8 cellular contexts compared by ENCODE assay signal in genomic region chr11:72037554-72038311, GRCh38. TPM values are rescaled to one million over a fixed set of nuclear protein-coding genes. Genes with fewer than 3 reads are reported as not detected.
DNase-seq lines count a peak whose midpoint lies in the region; ATAC-seq and TF ChIP-seq lines count a peak whose summit lies in the region.

No MANE protein-coding gene starts in this region.

- H4K20me1 ChIP-seq in smooth muscle cell (ENCODE audit: low read depth) = peaks cover 55% of the 10 kb centered on the region

- H3K4me3 ChIP-seq in HUES48 (ENCODE audit: low read depth, low read length) = no peak overlapping the region
- H3K4me3 ChIP-seq in RWPE2 (ENCODE audit: severe bottlenecking) = no peak overlapping the region
- peak overlapping the region; percentile 70 for H3K4me3 ChIP-seq in smooth muscle cell

- no peaks in the 10 kb centered on the region for H3K27me3 ChIP-seq in HUES48 (ENCODE audit: control insufficient read depth, insufficient read depth, low read length)
- no peaks in the 10 kb centered on the region for H3K27me3 ChIP-seq in RWPE2 (ENCODE audit: insufficient read depth, poor library complexity, severe bottlenecking)
- no peaks in the 10 kb centered on the region for H3K27me3 ChIP-seq in smooth muscle cell (ENCODE audit: low read depth)

- H3K4me1 ChIP-seq in HUES48 (ENCODE audit: control insufficient read depth, insufficient read depth, low read length) (peaks cover 48% of the 10 kb centered on the region), RWPE2 (ENCODE audit: insufficient read depth, poor library complexity, severe bottlenecking) (peaks cover 37% of the 10 kb centered on the region), smooth muscle cell (ENCODE audit: low read depth) (peaks cover 39% of the 10 kb centered on the region)

- 45% methylated on average over 4 of the region's 4 CpGs for WGBS in smooth muscle cell (ENCODE audit: low lambda C conversion rate)

- peaks cover 81% of the 10 kb centered on the region for H3K79me2 ChIP-seq in smooth muscle cell (ENCODE audit: low read depth)

- H2AFZ ChIP-seq in smooth muscle cell (ENCODE audit: low read depth) = no peak overlapping the region

- H3K27ac ChIP-seq in HUES48 (ENCODE audit: low read depth, low read length) (peak overlapping the region; percentile 93), RWPE2 (ENCODE audit: poor library complexity, severe bottlenecking) (peak overlapping the region; percentile 84), smooth muscle cell (ENCODE audit: low read depth) (peak overlapping the region; percentile 98)

- ATAC-seq in RWPE2 (ENCODE audit: low read depth) (no peak), GM19328 (IDR thresholded peaks at IDR 0.05; ENCODE audit: unreplicated experiment) (no peak)

- DNase-seq in RWPE2 (ENCODE audit: low spot score) (no peak), germinal center (ENCODE audit: low spot score) (peak; percentile 62), smooth muscle cell (lab: John Stamatoyannopoulos, UW; ENCODE audit: unreplicated experiment) (no peak), NCI-H526 treated with DMSO at 0.1 percent for 48 hours (lab: John Stamatoyannopoulos, UW) (no peak), activated gamma-delta T cell (lab: John Stamatoyannopoulos, UW) (no peak)
- DNase-seq in activated CD4-positive, alpha-beta T cell treated with anti-CD3 and anti-CD28 coated beads for 1 hour = no peak

- H3K9me3 ChIP-seq in HUES48 (ENCODE audit: control insufficient read depth, insufficient read depth, low read length) (no peaks in the 10 kb centered on the region), RWPE2 (ENCODE audit: severe bottlenecking) (no peaks in the 10 kb centered on the region), smooth muscle cell (replicated peaks; ENCODE audit: low read depth) (no peaks in the 10 kb centered on the region)

- no peak for TF ChIP-seq CTCF in RWPE2 (IDR thresholded peaks at IDR 0.05; ENCODE audit: poor library complexity, severe bottlenecking)
- no peak for TF ChIP-seq CTCF in smooth muscle cell (IDR thresholded peaks at IDR 0.05; ENCODE audit: borderline replicate concordance, insufficient read depth, poor library complexity, severe bottlenecking)

- H3K9ac ChIP-seq in HUES48 (ENCODE audit: low read depth, low read length) (no peak overlapping the region), smooth muscle cell (ENCODE audit: low read depth) (peak overlapping the region; percentile 97)

- H3K36me3 ChIP-seq in HUES48 (ENCODE audit: control insufficient read depth, insufficient read depth, low read length) = peaks cover 25% of the 10 kb centered on the region
- peaks cover 31% of the 10 kb centered on the region for H3K36me3 ChIP-seq in RWPE2 (ENCODE audit: low read depth)
- peaks cover 8% of the 10 kb centered on the region for H3K36me3 ChIP-seq in smooth muscle cell (ENCODE audit: low read depth)

- H3F3A ChIP-seq in smooth muscle cell (ENCODE audit: low read depth) = peaks cover 18% of the 10 kb centered on the region

- peak overlapping the region; percentile 91 for H3K4me2 ChIP-seq in smooth muscle cell

RNA-seq across cellular contexts. Expression of gene IL18BP, which starts 39.0 kb away (rescaled TPM):
- 4.5 and 10.5 TPM in 2 replicates for total RNA-seq in smooth muscle cell
- polyA plus RNA-seq in smooth muscle cell = 0.55 and 4.6 TPM in 2 replicates

RNA-seq across cellular contexts. Expression of gene NUMA1, which starts 42.6 kb away (rescaled TPM):
- total RNA-seq in smooth muscle cell = 79.4 and 107 TPM in 2 replicates
- 72.4 and 92.1 TPM in 2 replicates for polyA plus RNA-seq in smooth muscle cell

RNA-seq across cellular contexts. Expression of gene LRRC51, which starts 42.9 kb away (rescaled TPM):
- 1.1 and 3.4 TPM in 2 replicates for total RNA-seq in smooth muscle cell
- polyA plus RNA-seq in smooth muscle cell = 6.1 and 7.1 TPM in 2 replicates
